In the genomic region with DNA sequence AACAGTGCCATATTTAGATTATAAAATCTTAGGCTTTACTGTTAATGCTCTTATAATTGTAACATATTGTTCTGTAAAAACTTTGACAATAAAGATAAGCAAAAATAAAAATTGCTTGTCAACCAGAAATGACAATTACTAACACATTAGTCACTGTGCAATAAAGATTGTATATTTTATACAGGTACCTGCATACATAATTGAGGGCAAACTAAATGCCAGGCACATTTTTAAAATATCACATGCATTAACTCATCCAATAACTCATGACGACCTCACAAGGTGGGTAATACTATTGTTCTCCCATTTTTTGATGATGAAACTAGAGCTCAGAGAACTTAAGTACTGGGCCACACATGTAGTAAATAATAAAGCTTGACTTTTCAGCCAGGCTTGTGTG, we compare ENCODE assay signal across 22 cellular contexts.
DNase-seq lines count a peak whose midpoint lies in the region; ATAC-seq, FAIRE-seq and TF ChIP-seq lines count a peak whose summit lies in the region.
"Had no signal": no experiment of that assay in that cellular context is flagged by ENCODE, and none has a peak within 500 bp of the region (broad histone marks: within the 10 kb centered on the region; RNA-seq: fewer than 3 reads in every experiment).

No MANE protein-coding gene starts in this region.

- FAIRE-seq in bronchial epithelial cell (lab: Jason Lieb, UNC): no peak
- FAIRE-seq: K562 had no signal

- H3K4me3 Mint-ChIP-seq in progenitor cell of endocrine pancreas (ENCODE audit: low read depth): no peak overlapping the region

- no peak overlapping the region for H4K8ac ChIP-seq in trophoblast cell (ENCODE audit: low read depth, low read length)

- no peak overlapping the region for H3K4ac ChIP-seq in trophoblast cell (ENCODE audit: low read depth, low read length)

- H3K27me3 ChIP-seq in RWPE2 (ENCODE audit: insufficient read depth, poor library complexity, severe bottlenecking) (no peaks in the 10 kb centered on the region), bronchial epithelial cell (ENCODE audit: control insufficient read depth, insufficient read depth, low read length) (no peaks in the 10 kb centered on the region), trophoblast cell (ENCODE audit: insufficient read depth, low read length) (no peaks in the 10 kb centered on the region)
- H3K27me3 ChIP-seq: SJCRH30 had no signal

- H2AFZ ChIP-seq in trophoblast cell (ENCODE audit: insufficient read depth, low read length, poor library complexity): no peak overlapping the region
- H2AFZ ChIP-seq: GM23248 had no signal

- no peak overlapping the region for H2BK12ac ChIP-seq in trophoblast cell (ENCODE audit: low read length)

- H3K36me3 Mint-ChIP-seq in progenitor cell of endocrine pancreas (ENCODE audit: insufficient read depth): no peaks in the 10 kb centered on the region

- H3K79me2 ChIP-seq in trophoblast cell (ENCODE audit: control insufficient read depth, insufficient read depth, low read length, poor library complexity): no peaks in the 10 kb centered on the region

- H3K4me1 Mint-ChIP-seq in progenitor cell of endocrine pancreas (ENCODE audit: low read depth): peaks cover 4% of the 10 kb centered on the region

- no peak overlapping the region for H3K18ac ChIP-seq in trophoblast cell (ENCODE audit: low read length)

- no peak overlapping the region for H4K91ac ChIP-seq in trophoblast cell (ENCODE audit: low read depth, low read length)

- H3K4me3 ChIP-seq in RWPE2 (ENCODE audit: severe bottlenecking) (no peak overlapping the region), bronchial epithelial cell (ENCODE audit: low read depth, low read length) (no peak overlapping the region), trophoblast cell (ENCODE audit: low read depth, low read length) (no peak overlapping the region)
- H3K4me3 ChIP-seq: GM23248, K562, SJCRH30 had no signal

- no peak overlapping the region for H3K27ac Mint-ChIP-seq in progenitor cell of endocrine pancreas

- WGBS in trophoblast cell (ENCODE audit: extremely low coverage, insufficient coverage, insufficient read length): no CpG with 5 or more reads among the region's 1 CpG

- H2AK5ac ChIP-seq in trophoblast cell (ENCODE audit: low read length): no peak overlapping the region

- H2BK120ac ChIP-seq in trophoblast cell (ENCODE audit: insufficient read depth, low read length, poor library complexity): no peak overlapping the region

- no peaks in the 10 kb centered on the region for H3K9me3 Mint-ChIP-seq in progenitor cell of endocrine pancreas (ENCODE audit: low read depth)

- H3K27me3 Mint-ChIP-seq in progenitor cell of endocrine pancreas: no peaks in the 10 kb centered on the region

- H3K9me3 ChIP-seq in RWPE2 (ENCODE audit: severe bottlenecking): no peaks in the 10 kb centered on the region
- no peaks in the 10 kb centered on the region for H3K9me3 ChIP-seq in trophoblast cell (ENCODE audit: insufficient read depth, low read depth, low read length)
- H3K9me3 ChIP-seq: SJCRH30 had no signal

- no peaks in the 10 kb centered on the region for H3K36me3 ChIP-seq in RWPE2 (ENCODE audit: low read depth)
- no peaks in the 10 kb centered on the region for H3K36me3 ChIP-seq in bronchial epithelial cell (ENCODE audit: control insufficient read depth, insufficient read depth, low read length)
- no peaks in the 10 kb centered on the region for H3K36me3 ChIP-seq in trophoblast cell (ENCODE audit: control insufficient read depth in 1 of 2, insufficient read depth in 2 of 2, low read length in 2 of 2)
- H3K36me3 ChIP-seq: SJCRH30 had no signal

- H3K23ac ChIP-seq in trophoblast cell (ENCODE audit: low read length): no peak overlapping the region

- peak; percentile 91 for ATAC-seq in RWPE2 (ENCODE audit: low read depth)
- ATAC-seq: K562 had no signal

- no peak overlapping the region for H4K12ac ChIP-seq in trophoblast cell (ENCODE audit: low read depth, low read length)

- no peak overlapping the region for H3K14ac ChIP-seq in trophoblast cell (ENCODE audit: low read length)

- TF ChIP-seq CTCF in RWPE2 (IDR thresholded peaks at IDR 0.05; ENCODE audit: poor library complexity, severe bottlenecking): no peak
- TF ChIP-seq CTCF in bronchial epithelial cell (IDR thresholded peaks at IDR 0.05; ENCODE audit: insufficient read depth, low read length, severe bottlenecking): no peak
- no peak for TF ChIP-seq CTCF in progenitor cell of endocrine pancreas (IDR thresholded peaks at IDR 0.05; ENCODE audit: unreplicated experiment)

- H3K27ac ChIP-seq in RWPE2 (ENCODE audit: poor library complexity, severe bottlenecking) (peak overlapping the region; percentile 39), trophoblast cell (ENCODE audit: low read depth, low read length) (no peak overlapping the region)
- H3K27ac ChIP-seq: C4-2B, GM23248, SJCRH30 had no signal

- H3K9ac ChIP-seq in trophoblast cell (ENCODE audit: low read length): no peak overlapping the region
- H3K9ac ChIP-seq: GM23248 had no signal

- no peaks in the 10 kb centered on the region for H3K79me1 ChIP-seq in trophoblast cell (ENCODE audit: low read length)

- H2BK5ac ChIP-seq in trophoblast cell (ENCODE audit: low read depth, low read length, poor library complexity): no peak overlapping the region

- H3K4me2 ChIP-seq in trophoblast cell (ENCODE audit: low read length): no peak overlapping the region

- H3K4me1 ChIP-seq in RWPE2 (ENCODE audit: insufficient read depth, poor library complexity, severe bottlenecking): peaks cover 13% of the 10 kb centered on the region
- no peaks in the 10 kb centered on the region for H3K4me1 ChIP-seq in trophoblast cell (ENCODE audit: control insufficient read depth in 1 of 2, insufficient read depth in 2 of 2, low read length in 2 of 2)
- H3K4me1 ChIP-seq: SJCRH30 had no signal

- DNase-seq in HT1080 (ENCODE audit: low read depth) (peak; percentile 52), RWPE2 (ENCODE audit: low spot score) (no peak), bronchial epithelial cell (ENCODE audit: low read depth) (peak; percentile 85), trophoblast cell (peak; percentile 4 to 59), progenitor cell of endocrine pancreas (ENCODE audit: low spot score, unreplicated experiment) (no peak), UCSD-AML1 (lab: John Stamatoyannopoulos, UW; ENCODE audit: unreplicated experiment) (no peak), GDM1 (lab: John Stamatoyannopoulos, UW) (no peak), germinal center (ENCODE audit: low spot score) (no peak)
- DNase-seq: AML-193, DND-41, GF-D8, GM23248, HCEC 1CT, NCI-H1105 treated with DMSO at 0.1 percent for 48 hours, NCI-H1694, NCI-H2081 treated with DMSO at 0.1 percent for 48 hours, NCI-H2227 treated with DMSO at 0.1 percent for 48 hours, NCI-H510A treated with DMSO at 0.1 percent for 48 hours, OCI-M1, SJCRH30 had no signal

Comparison
In these comparisons a context has a peak if more than half of its experiments do, and no peak if none do; other contexts are left out.
1. DNase-seq: peak in HT1080 (single experiment), bronchial epithelial cell (single experiment) and trophoblast cell (2 of 2); none in RWPE2 (single experiment), progenitor cell of endocrine pancreas (single experiment), UCSD-AML1 (single experiment), GDM1 (single experiment) and germinal center (single experiment).